Comparison of ENCODE assay signal across 1 cellular context in the genomic region with DNA sequence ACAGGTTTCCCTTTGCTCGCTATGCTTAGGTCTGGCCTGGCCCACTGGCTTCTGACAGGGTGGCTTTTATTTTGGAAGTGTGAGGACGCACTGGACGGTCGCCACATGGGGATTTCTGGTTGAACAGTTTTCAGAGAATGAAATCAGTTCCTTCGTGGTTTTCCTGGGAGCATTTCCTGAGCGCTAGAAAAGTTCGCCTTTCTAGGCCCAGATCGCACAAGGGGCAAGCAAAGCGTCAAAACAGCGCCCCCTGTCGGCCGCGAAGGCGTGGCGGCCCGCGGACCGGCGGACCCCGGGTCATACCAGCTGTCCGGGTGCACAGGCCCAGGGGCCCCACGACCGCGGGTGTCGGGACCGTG.
TF ChIP-seq lines count a peak whose summit lies in the region.

No MANE protein-coding gene starts in this region.

TF ChIP-seq in K562, 482 proteins besides CTCF, POLR2A, EP300 and RAD21 (continued from another document):
- TF ChIP-seq, protein P1, sequence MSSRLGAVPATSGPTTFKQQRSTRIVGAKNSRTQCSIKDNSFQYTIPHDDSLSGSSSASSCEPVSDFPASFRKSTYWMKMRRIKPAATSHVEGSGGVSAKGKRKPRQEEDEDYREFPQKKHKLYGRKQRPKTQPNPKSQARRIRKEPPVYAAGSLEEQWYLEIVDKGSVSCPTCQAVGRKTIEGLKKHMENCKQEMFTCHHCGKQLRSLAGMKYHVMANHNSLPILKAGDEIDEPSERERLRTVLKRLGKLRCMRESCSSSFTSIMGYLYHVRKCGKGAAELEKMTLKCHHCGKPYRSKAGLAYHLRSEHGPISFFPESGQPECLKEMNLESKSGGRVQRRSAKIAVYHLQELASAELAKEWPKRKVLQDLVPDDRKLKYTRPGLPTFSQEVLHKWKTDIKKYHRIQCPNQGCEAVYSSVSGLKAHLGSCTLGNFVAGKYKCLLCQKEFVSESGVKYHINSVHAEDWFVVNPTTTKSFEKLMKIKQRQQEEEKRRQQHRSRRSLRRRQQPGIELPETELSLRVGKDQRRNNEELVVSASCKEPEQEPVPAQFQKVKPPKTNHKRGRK (tag; IDR thresholded peaks at IDR 0.05) = no peak
- TF ChIP-seq, protein P2, sequence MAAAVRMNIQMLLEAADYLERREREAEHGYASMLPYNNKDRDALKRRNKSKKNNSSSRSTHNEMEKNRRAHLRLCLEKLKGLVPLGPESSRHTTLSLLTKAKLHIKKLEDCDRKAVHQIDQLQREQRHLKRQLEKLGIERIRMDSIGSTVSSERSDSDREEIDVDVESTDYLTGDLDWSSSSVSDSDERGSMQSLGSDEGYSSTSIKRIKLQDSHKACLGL (CRISPR knock-in tag; IDR thresholded peaks at IDR 0.05; ENCODE audit: borderline replicate concordance, poor library complexity, severe bottlenecking) = no peak
- TF ChIP-seq POLR2AphosphoS5 (IDR thresholded peaks at IDR 0.05; ENCODE audit: control insufficient read depth, insufficient read depth, low read depth, low read length) (no peak), POLR2AphosphoS2 (IDR thresholded peaks at IDR 0.05; ENCODE audit: low read length) (no peak), MYNN (IDR thresholded peaks at IDR 0.05) (peak; percentile 57; the same call in 1 of the 2 replicates), MYNN (CRISPR knock-in tag; IDR thresholded peaks at IDR 0.05) (no peak), ZKSCAN3 (CRISPR knock-in tag; IDR thresholded peaks at IDR 0.05) (no peak)
TF ChIP-seq in K562: peak in this region for 4.
